Comparison of ENCODE assay signal across 11 cellular contexts in the genomic region with DNA sequence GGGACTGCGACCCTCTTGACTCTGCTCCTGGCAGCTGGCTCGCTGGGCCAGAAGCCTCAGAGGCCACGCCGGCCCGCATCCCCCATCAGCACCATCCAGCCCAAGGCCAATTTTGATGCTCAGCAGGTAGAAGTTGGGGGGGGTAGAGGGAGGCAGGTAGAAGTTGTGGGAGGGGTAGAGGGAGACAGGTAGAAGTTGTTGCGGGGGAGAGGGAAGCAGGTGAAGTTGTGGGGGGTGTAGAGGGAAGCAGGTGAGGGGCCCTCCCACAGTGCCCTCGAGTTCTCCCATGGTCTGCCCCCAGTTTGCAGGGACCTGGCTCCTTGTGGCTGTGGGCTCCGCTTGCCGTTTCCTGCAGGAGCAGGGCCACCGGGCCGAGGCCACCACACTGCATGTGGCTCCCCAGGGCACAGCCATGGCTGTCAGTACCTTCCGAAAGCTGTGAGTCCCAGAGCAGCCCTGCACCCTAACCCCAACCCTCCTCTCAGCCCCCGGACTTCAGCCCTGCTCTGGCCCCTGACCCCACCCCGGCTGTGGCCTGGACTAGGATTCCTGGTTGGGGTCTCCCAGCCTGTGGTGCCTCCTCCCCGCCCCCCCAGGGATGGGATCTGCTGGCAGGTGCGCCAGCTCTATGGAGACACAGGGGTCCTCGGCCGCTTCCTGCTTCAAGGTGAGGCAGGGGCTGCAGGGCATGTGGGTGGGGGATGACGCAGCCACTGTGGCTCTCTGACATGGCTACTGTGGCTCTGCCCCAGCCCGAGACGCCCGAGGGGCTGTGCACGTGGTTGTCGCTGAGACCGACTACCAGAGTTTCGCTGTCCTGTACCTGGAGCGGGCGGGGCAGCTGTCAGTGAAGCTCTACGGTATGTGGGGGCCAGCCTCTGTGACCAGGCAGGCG. TPM values are rescaled to one million over a fixed set of nuclear protein-coding genes. Genes with fewer than 3 reads are reported as not detected.
A peak's percentile ranks its signal among the peaks of the same experiment; 100 is the strongest.
DNase-seq lines count a peak whose midpoint lies in the region; ATAC-seq and TF ChIP-seq lines count a peak whose summit lies in the region.
"Had no signal": no experiment of that assay in that cellular context is flagged by ENCODE, and none has a peak within 500 bp of the region (broad histone marks: within the 10 kb centered on the region; RNA-seq: fewer than 3 reads in every experiment).

No MANE protein-coding gene starts in this region.

- H3K9ac ChIP-seq in smooth muscle cell (ENCODE audit: low read depth) = no peak overlapping the region

- no peaks in the 10 kb centered on the region for H3K9me2 ChIP-seq in OCI-LY7 (ENCODE audit: insufficient read depth, low read length)

- H3K27me3 ChIP-seq in CD4-positive, alpha-beta T cell (ENCODE audit: control insufficient read depth, insufficient read depth, low read length) = no peaks in the 10 kb centered on the region
- H3K27me3 ChIP-seq in osteoblast (ENCODE audit: insufficient read depth, low read length) (no peaks in the 10 kb centered on the region), smooth muscle cell (ENCODE audit: low read depth) (no peaks in the 10 kb centered on the region)

- H3K4me2 ChIP-seq in OCI-LY7 (ENCODE audit: low read length) = peak overlapping the region; percentile 41; the same call in 1 of the 2 replicates
- no peak overlapping the region for H3K4me2 ChIP-seq in osteoblast (ENCODE audit: insufficient read depth, low read length)
- no peak overlapping the region for H3K4me2 ChIP-seq in smooth muscle cell

- H3K36me3 ChIP-seq in OCI-LY7 (ENCODE audit: insufficient read depth, low read length) (peaks cover 26% of the 10 kb centered on the region), osteoblast (ENCODE audit: insufficient read depth, low read length) (peaks cover 24% of the 10 kb centered on the region), smooth muscle cell (ENCODE audit: low read depth) (no peaks in the 10 kb centered on the region)

- BruUV-seq in OCI-LY7 (replicated peaks; lab: Mats Ljungman, UMichigan) = no TSS peak

- H3K4me1 Mint-ChIP-seq in CD4-positive, alpha-beta T cell (ENCODE audit: low read depth) = peaks cover 10% of the 10 kb centered on the region
- H3K4me1 Mint-ChIP-seq in endothelial cell (ENCODE audit: unreplicated experiment) (no peaks in the 10 kb centered on the region), T-cell (peaks cover 12 to 28% (median 12%) of the 10 kb centered on the region in 3 donors)

- H2AFZ ChIP-seq in OCI-LY7 (ENCODE audit: low read length) (no peak overlapping the region), osteoblast (ENCODE audit: low read length) (no peak overlapping the region), smooth muscle cell (ENCODE audit: low read depth) (no peak overlapping the region)

- intact Hi-C loops in CD4-positive, alpha-beta T cell (cut with DNase I, micrococcal nuclease) = loop anchor here (2.0 to 10.0 kb wide), 2 partner anchors 101 to 155 kb away; partner anchors contain the start of genes AJM1 (in 1 of the 2), PHPT1 (in 1 of the 2) and TMEM141 (in 1 of the 2)
- intact Hi-C loops in OCI-LY7 (cut with micrococcal nuclease; ENCODE audit: unreplicated experiment) = loop anchor here (2.0 kb wide), 2 partner anchors 47 to 59 kb away; partner anchors contain the start of genes PAXX and TRAF2

- no peak overlapping the region for H3K4me3 ChIP-seq in OCI-LY7 (ENCODE audit: low read depth, low read length, poor library complexity, severe bottlenecking)
- no peak overlapping the region for H3K4me3 ChIP-seq in osteoblast (ENCODE audit: insufficient read depth, low read length)
- no peak overlapping the region for H3K4me3 ChIP-seq in smooth muscle cell

- POLR2A ChIA-PET in CD4-positive, alpha-beta T cell (lab: Charles Lee) = interaction anchor here (2.1 kb wide), 1 partner anchor 46 kb away, joined by 17 read pairs; the partner anchor contains the start of gene PAXX
- POLR2A ChIA-PET in OCI-LY7 (lab: Charles Lee) (interaction anchor here (0.5 kb wide), 1 partner anchor 125 kb away, joined by 4 read pairs; no protein-coding TSS in a partner anchor), T-cell (lab: Charles Lee) (interaction anchor here in 1 of 2 donors (0.6 kb wide), 1 partner anchor 54 kb away, joined by 6 read pairs; no protein-coding TSS in a partner anchor)

- peaks cover 16% of the 10 kb centered on the region for H3K36me3 Mint-ChIP-seq in CD4-positive, alpha-beta T cell (ENCODE audit: low read depth)
- H3K36me3 Mint-ChIP-seq in endothelial cell (ENCODE audit: low read depth, unreplicated experiment) (peaks cover 3% of the 10 kb centered on the region), T-cell (peaks cover 9% of the 10 kb centered on the region)

- H3K27ac ChIP-seq in CD4-positive, alpha-beta T cell (ENCODE audit: low read depth, low read length) = no peak overlapping the region
- H3K27ac ChIP-seq in OCI-LY7 (ENCODE audit: low read depth, low read length, poor library complexity, severe bottlenecking) (no peak overlapping the region), osteoblast (ENCODE audit: low read depth, low read length) (no peak overlapping the region), smooth muscle cell (ENCODE audit: low read depth) (no peak overlapping the region)

- no peaks in the 10 kb centered on the region for H3F3A ChIP-seq in smooth muscle cell (ENCODE audit: low read depth)

- 91% methylated on average over 26 of the region's 30 CpGs for WGBS in smooth muscle cell (ENCODE audit: low lambda C conversion rate)

- no peaks in the 10 kb centered on the region for H3K9me3 Mint-ChIP-seq in CD4-positive, alpha-beta T cell
- no peaks in the 10 kb centered on the region for H3K9me3 Mint-ChIP-seq in endothelial cell (ENCODE audit: unreplicated experiment)
- no peaks in the 10 kb centered on the region for H3K9me3 Mint-ChIP-seq in T-cell

- peak overlapping the region; percentile 78 for H3K4me3 Mint-ChIP-seq in CD4-positive, alpha-beta T cell
- H3K4me3 Mint-ChIP-seq in endothelial cell (ENCODE audit: unreplicated experiment) = peak overlapping the region; percentile 88
- peak overlapping the region in 1 of 3 donors; percentile 73 for H3K4me3 Mint-ChIP-seq in T-cell

- no peaks in the 10 kb centered on the region for H4K20me1 ChIP-seq in OCI-LY7 (ENCODE audit: insufficient read depth, low read length)
- H4K20me1 ChIP-seq in osteoblast (ENCODE audit: insufficient read depth, low read length) = peaks cover 9% of the 10 kb centered on the region
- H4K20me1 ChIP-seq in smooth muscle cell (ENCODE audit: low read depth) = peaks cover 19% of the 10 kb centered on the region

- DNase-seq in CD4-positive, alpha-beta T cell = no peak
- DNase-seq in OCI-LY7 (ENCODE audit: low spot score) = no peak
- DNase-seq in endothelial cell (ENCODE audit: low spot score) = no peak
- DNase-seq in osteoblast (ENCODE audit: insufficient read length, low spot score, missing footprints) = peak; percentile 66
- no peak for DNase-seq in smooth muscle cell (lab: John Stamatoyannopoulos, UW; ENCODE audit: unreplicated experiment)
- no peak for DNase-seq in T-cell

- no peaks in the 10 kb centered on the region for H3K27me3 Mint-ChIP-seq in CD4-positive, alpha-beta T cell
- peaks cover 6% of the 10 kb centered on the region for H3K27me3 Mint-ChIP-seq in endothelial cell (ENCODE audit: unreplicated experiment)
- H3K27me3 Mint-ChIP-seq in T-cell = no peaks in the 10 kb centered on the region

- no peak for ATAC-seq in CD4-positive, alpha-beta T cell (ENCODE audit: poor library complexity)
- no peak for ATAC-seq in T-cell (replicated peaks in 1 of 4)
- ATAC-seq in HG03378 (IDR thresholded peaks at IDR 0.05; ENCODE audit: unreplicated experiment) = no peak
- ATAC-seq in GM19455 (IDR thresholded peaks at IDR 0.05; ENCODE audit: unreplicated experiment) = no peak

- H3K79me2 ChIP-seq in OCI-LY7 (ENCODE audit: insufficient read depth, low read depth, low read length) (peaks cover 10% of the 10 kb centered on the region; the same call in 1 of the 2 replicates), osteoblast (ENCODE audit: insufficient read depth, low read length) (peaks cover 34% of the 10 kb centered on the region), smooth muscle cell (ENCODE audit: low read depth) (peaks cover 21% of the 10 kb centered on the region)

- TF ChIP-seq CTCF in CD4-positive, alpha-beta T cell (IDR thresholded peaks at IDR 0.05) = no peak
- no peak for TF ChIP-seq CTCF in OCI-LY7 (conservative IDR thresholded peaks at IDR 0.05; ENCODE audit: low read length)
- TF ChIP-seq CTCF in endothelial cell (IDR thresholded peaks at IDR 0.05; ENCODE audit: unreplicated experiment) = no peak
- no peak for TF ChIP-seq CTCF in osteoblast (IDR thresholded peaks at IDR 0.05; ENCODE audit: extremely low read depth, low read depth, low read length)
- TF ChIP-seq CTCF in smooth muscle cell (IDR thresholded peaks at IDR 0.05; ENCODE audit: borderline replicate concordance, insufficient read depth, poor library complexity, severe bottlenecking) = no peak

- no peaks in the 10 kb centered on the region for H3K9me3 ChIP-seq in CD4-positive, alpha-beta T cell (ENCODE audit: control insufficient read depth, low read length)
- H3K9me3 ChIP-seq in OCI-LY7 (ENCODE audit: low read length) (no peaks in the 10 kb centered on the region), osteoblast (ENCODE audit: low read depth, low read length) (no peaks in the 10 kb centered on the region), smooth muscle cell (replicated peaks; ENCODE audit: low read depth) (no peaks in the 10 kb centered on the region)

- CTCF ChIA-PET in CD4-positive, alpha-beta T cell (lab: Charles Lee) = interaction anchor here (1.3 kb wide), 1 partner anchor 141 kb away, joined by 3 read pairs; the partner anchor contains the start of gene MAN1B1
- CTCF ChIA-PET in OCI-LY7 (lab: Charles Lee; ENCODE audit: unreplicated experiment) = no interaction called here
- CTCF ChIA-PET in T-cell (lab: Charles Lee) = interaction anchor here in 1 of 2 donors (0.6 kb wide), 1 partner anchor 46 kb away, joined by 6 read pairs; no protein-coding TSS in a partner anchor

- H3K27ac Mint-ChIP-seq in CD4-positive, alpha-beta T cell = peak overlapping the region; percentile 59
- H3K27ac Mint-ChIP-seq in endothelial cell (ENCODE audit: unreplicated experiment) (no peak overlapping the region), T-cell (no peak overlapping the region)

- H3K4me1 ChIP-seq in OCI-LY7 (ENCODE audit: insufficient read depth, low read length, poor library complexity, severe bottlenecking) (peaks cover 34% of the 10 kb centered on the region), osteoblast (ENCODE audit: insufficient read depth, low read length) (peaks cover 16% of the 10 kb centered on the region), smooth muscle cell (ENCODE audit: low read depth) (peaks cover 5% of the 10 kb centered on the region)

RNA-seq across cellular contexts. Expression of gene C8G, which starts 0.5 kb away (rescaled TPM):
- total RNA-seq in CD4-positive, alpha-beta T cell = not detected
- total RNA-seq in OCI-LY7 (2014; rRNA removed; shearing (Covaris generic)) = 0.95 and 1.0 TPM in 2 replicates
- total RNA-seq in OCI-LY7 (2022) = 2.1 and 2.2 TPM in 2 replicates
- 1.1 TPM for total RNA-seq in endothelial cell (ENCODE audit: unreplicated experiment)
- 1.2 TPM in 1 of 2 replicates, not detected in the other for total RNA-seq in osteoblast
- not detected in 2 replicates for total RNA-seq in smooth muscle cell
- polyA plus RNA-seq in smooth muscle cell = 1.4 TPM in 1 of 2 replicates, not detected in the other
- 1 to 10 TPM; 1.7 to 3.8 (median 3.2) TPM for total RNA-seq in T-cell
- total RNA-seq: LHCN-M2 had no signal

RNA-seq across cellular contexts. Expression of gene FBXW5, which starts 1.0 kb away (rescaled TPM):
- 10 to 100 TPM; 41.0 to 41.7 TPM for total RNA-seq in CD4-positive, alpha-beta T cell
- 78.7 and 89.6 TPM in 2 replicates for total RNA-seq in OCI-LY7 (2014; rRNA removed; shearing (Covaris generic))
- total RNA-seq in OCI-LY7 (2022) (59.1 and 63.3 TPM in 2 replicates), endothelial cell (ENCODE audit: unreplicated experiment) (100.0 TPM), osteoblast (143 and 157 TPM in 2 replicates), smooth muscle cell (70.5 and 103 TPM in 2 replicates), T-cell (100 to 1,000 TPM in 3 of 5 donors, 10 to 100 TPM in 2; 60.9 to 161 (median 145) TPM)
- polyA plus RNA-seq in smooth muscle cell = 105 and 109 TPM in 2 replicates

RNA-seq across cellular contexts. Expression of gene LCN12, which starts 6.5 kb away (rescaled TPM):
- 1 to 10 TPM; 1.3 to 1.5 TPM for total RNA-seq in CD4-positive, alpha-beta T cell
- 0.95 and 6.5 TPM in 2 replicates for total RNA-seq in OCI-LY7 (2014; rRNA removed; shearing (Covaris generic))
- total RNA-seq in OCI-LY7 (2022) (3.5 and 3.7 TPM in 2 replicates), endothelial cell (ENCODE audit: unreplicated experiment) (1.5 TPM), osteoblast (not detected in 2 replicates), smooth muscle cell (not detected in 2 replicates), T-cell (1 to 10 TPM; 1.1 to 3.3 (median 2.2) TPM)
- polyA plus RNA-seq in smooth muscle cell = not detected in 2 replicates
- total RNA-seq: LHCN-M2, lung microvascular endothelial cell, subcutaneous adipose tissue had no signal

RNA-seq across cellular contexts. Expression of gene PTGDS, which starts 31.7 kb away (rescaled TPM):
- 10 to 100 TPM; 40.6 to 41.0 TPM for total RNA-seq in CD4-positive, alpha-beta T cell
- not detected in 2 replicates for total RNA-seq in OCI-LY7 (2014; rRNA removed; shearing (Covaris generic))
- total RNA-seq in OCI-LY7 (2022) (not detected in 2 replicates), endothelial cell (ENCODE audit: unreplicated experiment) (not detected), osteoblast (37.4 and 57.9 TPM in 2 replicates), smooth muscle cell (119 and 145 TPM in 2 replicates), T-cell (10 to 100 TPM in 4 of 5 donors, 1 to 10 TPM in 1; 9.6 to 56.6 (median 26.4) TPM)
- polyA plus RNA-seq in smooth muscle cell = 597 and 611 TPM in 2 replicates

RNA-seq across cellular contexts. Expression of gene LCNL1, which starts 37.2 kb away (rescaled TPM):
- total RNA-seq in CD4-positive, alpha-beta T cell = 1 to 10 TPM in 1 of 2 experiments, under 1 TPM in 1; 0.93 to 1.0 TPM
- total RNA-seq in OCI-LY7 (2014; rRNA removed; shearing (Covaris generic)) = not detected in 2 replicates
- total RNA-seq in OCI-LY7 (2022) (not detected in 2 replicates), endothelial cell (ENCODE audit: unreplicated experiment) (not detected), osteoblast (4.4 and 5.4 TPM in 2 replicates), smooth muscle cell (0.67 and 1.1 TPM in 2 replicates), T-cell (1 to 10 TPM in 3 of 5 donors, under 1 TPM in 2; 0.29 to 2.2 (median 1.3) TPM)
- polyA plus RNA-seq in smooth muscle cell = 0.85 and 0.89 TPM in 2 replicates
- total RNA-seq: lung microvascular endothelial cell, subcutaneous adipose tissue had no signal
